12 cellular contexts compared by ENCODE assay signal in the genomic region with DNA sequence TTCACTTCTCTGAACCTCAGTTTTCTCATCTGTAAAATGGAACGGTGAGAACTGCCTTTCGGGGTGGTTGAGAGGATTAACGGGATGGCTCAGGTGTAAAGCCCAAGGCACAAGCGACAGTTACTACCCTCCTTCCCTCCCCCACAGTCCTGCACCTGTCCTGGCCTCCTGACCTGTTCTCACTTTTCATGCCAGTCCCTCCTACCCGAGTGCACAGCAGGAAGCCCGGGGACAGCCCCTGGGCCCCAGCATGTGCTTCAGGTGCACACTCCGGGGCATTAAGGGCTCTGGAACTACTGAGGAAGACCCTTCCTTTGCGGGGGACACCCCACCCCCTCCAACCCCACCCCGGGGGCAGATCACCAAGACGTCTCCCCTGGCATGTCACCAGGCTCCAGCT. TPM values are rescaled to one million over a fixed set of nuclear protein-coding genes. Genes with fewer than 3 reads are reported as not detected.
A peak's percentile ranks its signal among the peaks of the same experiment; 100 is the strongest.
DNase-seq lines count a peak whose midpoint lies in the region; ATAC-seq, FAIRE-seq and TF ChIP-seq lines count a peak whose summit lies in the region.
"Not testable (repeated sequence)": the region's sequence is repeated elsewhere in the genome, so short reads cannot be mapped to it uniquely, and the experiment has no call there.
"Had no signal": no experiment of that assay in that cellular context is flagged by ENCODE, and none has a peak within 500 bp of the region (broad histone marks: within the 10 kb centered on the region; RNA-seq: fewer than 3 reads in every experiment).

No MANE protein-coding gene starts in this region.

- H3K36me3 ChIP-seq in PC-9 (ENCODE audit: low read depth); mucosa of descending colon (ENCODE audit: low read depth): not testable (repeated sequence)

- H3K4me1 Mint-ChIP-seq in stimulated activated naive B cell treated with anti-CD40 and anti-IgM and Interleukin-4, amounts not matched to agents 10 μg/mL and 1 μg/mL and 100 μg/mL, for 72 hours = not testable (repeated sequence)

- not testable (repeated sequence) for DNase-seq in GM12892 (ENCODE audit: insufficient read length); PC-9; mucosa of descending colon; stimulated activated naive B cell treated with anti-CD40 and anti-IgM and Interleukin-4, amounts not matched to agents 10 μg/mL and 1 μg/mL and 100 μg/mL, for 72 hours

- not testable (repeated sequence) for TF ChIP-seq POLR2A in GM12892 (IDR thresholded peaks at IDR 0.05; ENCODE audit: low read depth, low read length)

- not testable (repeated sequence) for H3K27me3 Mint-ChIP-seq in stimulated activated naive B cell treated with anti-CD40 and anti-IgM and Interleukin-4, amounts not matched to agents 10 μg/mL and 1 μg/mL and 100 μg/mL, for 72 hours

- not testable (repeated sequence) for H3K4me1 ChIP-seq in PC-9 (replicated peaks; ENCODE audit: insufficient read depth); mucosa of descending colon (ENCODE audit: low read depth)

- H3F3A ChIP-seq in PC-9 (ENCODE audit: insufficient read depth, low read depth) = not testable (repeated sequence)

- not testable (repeated sequence) for H3K27ac ChIP-seq in PC-9

- not testable (repeated sequence) for H3K27me3 ChIP-seq in PC-9 (ENCODE audit: insufficient read depth, low read depth)

- TSS peak; percentile 21 for BruUV-seq in PC-9 (replicated peaks; lab: Mats Ljungman, UMichigan)

- H3K4me2 ChIP-seq in PC-9 = not testable (repeated sequence)

- not testable (repeated sequence) for H3K9me3 ChIP-seq in PC-9 (ENCODE audit: insufficient read depth, low read depth); mucosa of descending colon

- not testable (repeated sequence) for H3K79me2 ChIP-seq in PC-9 (ENCODE audit: low read depth)

- POLR2A ChIA-PET in PC-9 (lab: Charles Lee; ENCODE audit: unreplicated experiment) = not testable (repeated sequence)

- H3K36me3 Mint-ChIP-seq in stimulated activated naive B cell treated with anti-CD40 and anti-IgM and Interleukin-4, amounts not matched to agents 10 μg/mL and 1 μg/mL and 100 μg/mL, for 72 hours = not testable (repeated sequence)

- H4K20me1 ChIP-seq in PC-9 (ENCODE audit: insufficient read depth) = not testable (repeated sequence)

- CTCF ChIA-PET in PC-9 (lab: Charles Lee) = not testable (repeated sequence)

- ATAC-seq in GM21723 (IDR thresholded peaks at IDR 0.05; ENCODE audit: unreplicated experiment) (peak; percentile 23), esophagus mucosa (peak; percentile 25), mucosa of descending colon (peak; percentile 34)
- peak; percentile 43 to 58 for ATAC-seq in stimulated activated naive B cell treated with anti-CD40 and anti-IgM and Interleukin-4, amounts not matched to agents 10 μg/mL and 1 μg/mL and 100 μg/mL, for 72 hours (replicated peaks)

- intact Hi-C loops in PC-9 (cut with micrococcal nuclease; ENCODE audit: unreplicated experiment); mucosa of descending colon (cut with DNase I, micrococcal nuclease): not testable (repeated sequence)

- not testable (repeated sequence) for H3K4me3 Mint-ChIP-seq in stimulated activated naive B cell treated with anti-CD40 and anti-IgM and Interleukin-4, amounts not matched to agents 10 μg/mL and 1 μg/mL and 100 μg/mL, for 72 hours

- peak; percentile 79 for FAIRE-seq in GM12892 (lab: Jason Lieb, UNC)

- not testable (repeated sequence) for H3K27ac Mint-ChIP-seq in stimulated activated naive B cell treated with anti-CD40 and anti-IgM and Interleukin-4, amounts not matched to agents 10 μg/mL and 1 μg/mL and 100 μg/mL, for 72 hours

- not testable (repeated sequence) for H3K4me3 ChIP-seq in PC-9, mucosa of descending colon

- not testable (repeated sequence) for H3K9me2 ChIP-seq in PC-9 (ENCODE audit: insufficient read depth)

- H3K9me3 Mint-ChIP-seq in stimulated activated naive B cell treated with anti-CD40 and anti-IgM and Interleukin-4, amounts not matched to agents 10 μg/mL and 1 μg/mL and 100 μg/mL, for 72 hours = not testable (repeated sequence)

- not testable (repeated sequence) for TF ChIP-seq CTCF in PC-9 (conservative IDR thresholded peaks at IDR 0.05); mucosa of descending colon (IDR thresholded peaks at IDR 0.05)

- not testable (repeated sequence) for H2AFZ ChIP-seq in PC-9

RNA-seq across cellular contexts. Expression of a gene that starts 0.6 kb away (rescaled TPM):
- 24.6 TPM for polyA plus RNA-seq in GM12892 (2012; ENCODE audit: missing spikeins)
- total RNA-seq in PC-9 (2021) (25.5 and 44.7 TPM in 2 replicates), esophagus mucosa (13.2 TPM), mucosa of descending colon (10 to 100 TPM; 18.3 to 68.4 (median 21.5) TPM)

RNA-seq across cellular contexts. Expression of a gene that starts 26.7 kb away (rescaled TPM):
- 34.9 TPM for polyA plus RNA-seq in GM12892 (2012; ENCODE audit: missing spikeins)
- 39.8 and 52.0 TPM in 2 replicates for total RNA-seq in PC-9 (2021)
- total RNA-seq in esophagus mucosa = 304 TPM
- total RNA-seq in mucosa of descending colon = 10 to 100 TPM; 10.7 to 23.1 (median 12.3) TPM

RNA-seq across cellular contexts. Expression of a gene that starts 34.2 kb away (rescaled TPM):
- 1.7 TPM for polyA plus RNA-seq in GM12892 (2012; ENCODE audit: missing spikeins)
- not detected in 2 replicates for total RNA-seq in PC-9 (2021)
- total RNA-seq in esophagus mucosa = not detected
- not detected for total RNA-seq in mucosa of descending colon
- total RNA-seq: A172; Calu3; CD8-positive, alpha-beta memory T cell; G401; M059J had no signal
- polyA plus RNA-seq: AG04450 had no signal

RNA-seq across cellular contexts. Expression of a gene that starts 43.5 kb away (rescaled TPM):
- 122 TPM for polyA plus RNA-seq in GM12892 (2012; ENCODE audit: missing spikeins)
- total RNA-seq in PC-9 (2021) = 51.1 and 54.0 TPM in 2 replicates
- total RNA-seq in esophagus mucosa = 13.8 TPM
- total RNA-seq in mucosa of descending colon = 10 to 100 TPM; 23.7 to 43.7 (median 27.5) TPM

RNA-seq across cellular contexts. Expression of a gene that starts 55.5 kb away (rescaled TPM):
- polyA plus RNA-seq in GM12892 (2012; ENCODE audit: missing spikeins) = 6.4 TPM
- total RNA-seq in PC-9 (2021) = 16.4 and 17.6 TPM in 2 replicates
- 3.3 TPM for total RNA-seq in esophagus mucosa
- 10 to 100 TPM in 1 of 3 donors, 1 to 10 TPM in 2; 6.5 to 14.7 (median 8.8) TPM for total RNA-seq in mucosa of descending colon
- total RNA-seq: G401 had no signal
